In the genomic region with DNA sequence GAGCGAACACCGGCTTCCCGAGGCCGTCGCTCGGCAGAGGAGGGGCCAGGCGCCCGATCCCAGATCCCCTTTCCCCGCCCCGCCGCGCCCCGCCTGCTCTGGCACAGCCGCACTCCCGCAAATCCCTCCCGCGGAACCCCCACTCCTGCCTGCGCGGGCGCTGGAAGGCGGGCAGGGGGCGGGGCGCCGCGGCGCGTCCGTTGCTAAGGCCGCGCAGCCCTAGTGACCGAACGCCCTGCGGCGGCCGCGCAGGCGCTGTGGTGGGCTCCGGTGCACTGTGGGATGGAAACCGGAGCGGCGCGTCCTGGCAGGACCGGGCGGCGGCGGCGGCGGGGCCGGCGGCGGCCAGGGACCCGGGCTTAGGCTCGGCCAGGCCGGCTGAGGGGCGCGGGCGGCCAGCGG, we compare ENCODE assay signal across 8 cellular contexts. TPM values are rescaled to one million over a fixed set of nuclear protein-coding genes. Genes with fewer than 3 reads are reported as not detected.
DNase-seq lines count a peak whose midpoint lies in the region; ATAC-seq, FAIRE-seq and TF ChIP-seq lines count a peak whose summit lies in the region.

A gene with protein sequence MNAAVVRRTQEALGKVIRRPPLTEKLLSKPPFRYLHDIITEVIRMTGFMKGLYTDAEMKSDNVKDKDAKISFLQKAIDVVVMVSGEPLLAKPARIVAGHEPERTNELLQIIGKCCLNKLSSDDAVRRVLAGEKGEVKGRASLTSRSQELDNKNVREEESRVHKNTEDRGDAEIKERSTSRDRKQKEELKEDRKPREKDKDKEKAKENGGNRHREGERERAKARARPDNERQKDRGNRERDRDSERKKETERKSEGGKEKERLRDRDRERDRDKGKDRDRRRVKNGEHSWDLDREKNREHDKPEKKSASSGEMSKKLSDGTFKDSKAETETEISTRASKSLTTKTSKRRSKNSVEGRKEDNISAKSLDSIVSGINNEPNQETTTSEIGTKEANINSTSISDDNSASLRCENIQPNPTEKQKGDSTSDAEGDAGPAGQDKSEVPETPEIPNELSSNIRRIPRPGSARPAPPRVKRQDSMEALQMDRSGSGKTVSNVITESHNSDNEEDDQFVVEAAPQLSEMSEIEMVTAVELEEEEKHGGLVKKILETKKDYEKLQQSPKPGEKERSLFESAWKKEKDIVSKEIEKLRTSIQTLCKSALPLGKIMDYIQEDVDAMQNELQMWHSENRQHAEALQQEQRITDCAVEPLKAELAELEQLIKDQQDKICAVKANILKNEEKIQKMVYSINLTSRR (plus strand): TSS at position 273 of the 402 bp plus-strand sequence. CDS start 145 bp downstream, outside the sequence.

- peak within 1 kb of the TSS in 2 of 3 donors; percentile 48 to 56 for H3K27ac ChIP-seq in right lobe of liver

- H3K9me3 ChIP-seq in right lobe of liver: no peaks in the 10 kb centered on the region

- WGBS in right lobe of liver (ENCODE audit: insufficient coverage, low coverage, low lambda C conversion rate, missing lambda C conversion rate): 4% methylated on average over 8 of the region's 58 CpGs

- intact Hi-C loops in right lobe of liver (cut with DNase I): no loop called here

- peak within 1 kb of the TSS; percentile 67 to 94 (median 83) for H3K4me3 ChIP-seq in right lobe of liver

- no peaks in the 10 kb centered on the region for H3K27me3 ChIP-seq in right lobe of liver

- TF ChIP-seq CTCF in right lobe of liver (IDR thresholded peaks at IDR 0.05): no peak

- peak; percentile 96 for ATAC-seq in HG03442 (IDR thresholded peaks at IDR 0.05; ENCODE audit: unreplicated experiment)
- peak; percentile 98 to 99 (median 99) for ATAC-seq in right lobe of liver

- no peaks in the 10 kb centered on the region for H3K36me3 ChIP-seq in right lobe of liver

- peak; percentile 60 for FAIRE-seq in GM19239 (lab: Jason Lieb, UNC)

- TF ChIP-seq POLR2A in right lobe of liver (IDR thresholded peaks at IDR 0.05): peak; percentile 17

- DNase-seq in AML-193 (lab: John Stamatoyannopoulos, UW) (peak; percentile 63 to 84), GM19239 (ENCODE audit: insufficient read length, low spot score) (peak; percentile 99), NCI-H526 (lab: John Stamatoyannopoulos, UW) (peak; percentile 63 to 96), dermis microvascular lymphatic vessel endothelial cell (ENCODE audit: low read depth in 2 of 2) (peak; percentile 80 to 95), right lobe of liver (peak; percentile 97 to 98 (median 97))
- DNase-seq in activated CD4-positive, alpha-beta T cell treated with anti-CD3 and anti-CD28 coated beads, Interleukin-2, amount 50 U/mL, for 4 hours: peak; percentile 78
- DNase-seq in stimulated activated CD4-positive, alpha-beta T cell treated with anti-CD3 and anti-CD28 coated beads, Interleukin-4, amount 100 ng/mL, for 1 hour: peak; percentile 87

- H3K4me1 ChIP-seq in right lobe of liver: peaks cover 0 to 7% (median 3%) of the 10 kb centered on the region in 4 donors

RNA-seq across cellular contexts. Expression of the gene that starts here (rescaled TPM):
- total RNA-seq in dermis microvascular lymphatic vessel endothelial cell (6.0 and 6.8 TPM in 2 replicates), right lobe of liver (10 to 100 TPM in 2 of 6 experiments, 1 to 10 TPM in 4; 4.6 to 12.0 (median 8.3) TPM)

Comparison
In these comparisons a context has a peak if more than half of its experiments do, and no peak if none do; other contexts are left out.
1. Peak in every context shown above with its lines: DNase-seq, ATAC-seq, H3K4me3 ChIP-seq and H3K27ac ChIP-seq.